ENCODE assay signal across 9 cellular contexts in the genomic region with DNA sequence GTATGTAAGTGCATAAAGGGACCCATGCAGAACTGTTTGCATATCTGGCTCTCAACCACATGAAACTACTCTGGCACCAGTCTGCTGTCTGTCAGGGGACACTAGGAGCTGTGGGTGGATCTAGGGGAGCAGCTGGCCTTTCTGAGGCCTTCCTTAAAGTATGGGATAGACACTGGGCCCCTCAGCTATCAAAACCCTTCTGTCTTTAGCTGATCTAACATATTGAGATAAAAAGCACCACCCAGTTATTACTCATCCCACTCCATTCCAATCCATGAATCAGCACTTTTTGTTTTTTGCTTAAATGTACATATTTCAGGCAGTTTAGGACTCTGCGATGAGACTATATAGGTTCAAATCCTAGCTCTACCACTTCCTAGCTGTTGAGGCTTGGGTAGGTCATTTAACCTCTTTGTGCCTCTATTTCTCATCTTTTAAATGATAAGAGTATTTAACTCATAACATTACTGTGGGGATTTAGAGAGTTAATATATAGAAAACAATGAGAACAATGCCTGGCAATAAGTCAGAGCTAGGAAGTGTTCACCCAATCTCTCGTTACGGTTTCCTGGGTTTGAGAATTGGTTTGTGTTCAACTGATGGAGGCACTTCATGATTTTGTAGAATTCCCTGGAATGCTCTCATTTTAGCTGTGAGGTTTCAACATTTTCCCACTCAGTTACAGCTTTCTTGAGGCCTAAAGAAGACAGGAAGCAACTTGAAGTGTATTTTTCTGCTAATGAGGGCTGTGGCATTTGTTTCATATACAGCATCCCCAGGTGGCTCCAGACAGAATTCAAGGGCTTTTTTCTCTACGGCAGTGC.
DNase-seq lines count a peak whose midpoint lies in the region; ATAC-seq and TF ChIP-seq lines count a peak whose summit lies in the region.
"Had no signal": no experiment of that assay in that cellular context is flagged by ENCODE, and none has a peak within 500 bp of the region (broad histone marks: within the 10 kb centered on the region; RNA-seq: fewer than 3 reads in every experiment).

No MANE protein-coding gene starts in this region.

- H3K4me1 ChIP-seq in left ventricle myocardium inferior (peaks cover 28% of the 10 kb centered on the region), subcutaneous abdominal adipose tissue (ENCODE audit: control insufficient read depth in 5 of 5, insufficient read depth in 5 of 5, low read length in 5 of 5) (peaks cover 3 to 30% (median 29%) of the 10 kb centered on the region in 5 donors), spleen (peaks cover 3 to 26% (median 13%) of the 10 kb centered on the region in 6 donors)
- H3K4me1 ChIP-seq in effector memory CD4-positive, alpha-beta T cell (ENCODE audit: control insufficient read depth, insufficient read depth, low read length, poor library complexity, severe bottlenecking) = peaks cover 13% of the 10 kb centered on the region

- H3K4me3 ChIP-seq in left ventricle myocardium inferior = no peak overlapping the region
- H3K4me3 ChIP-seq in SK-N-MC = peak overlapping the region; percentile 1
- no peak overlapping the region for H3K4me3 ChIP-seq in subcutaneous abdominal adipose tissue (ENCODE audit: low read depth in 1 of 5, low read length in 5 of 5)
- H3K4me3 ChIP-seq in effector memory CD4-positive, alpha-beta T cell (ENCODE audit: insufficient read depth, low read depth, low read length, poor library complexity, severe bottlenecking) = no peak overlapping the region
- H3K4me3 ChIP-seq in spleen = no peak overlapping the region

- intact Hi-C loops in Right ventricle myocardium superior (cut with DNase I) = loop anchor here (2.0 to 5.0 kb wide), 2 partner anchors 310 to 535 kb away; no protein-coding TSS in a partner anchor
- intact Hi-C loops in left ventricle myocardium inferior (cut with micrococcal nuclease) = loop anchor here (2.0 to 10.0 kb wide), 2 partner anchors 313 to 537 kb away; no protein-coding TSS in a partner anchor
- intact Hi-C loops in spleen (cut with DNase I; ENCODE audit: low total_unique reads) = loop anchor here (5.0 to 10.0 kb wide), 2 partner anchors 313 to 535 kb away; no protein-coding TSS in a partner anchor

- TF ChIP-seq CTCF in left ventricle myocardium inferior (IDR thresholded peaks at IDR 0.05; ENCODE audit: borderline replicate concordance) (no peak), spleen (IDR thresholded peaks at IDR 0.05 in 8 of 11, conservative IDR thresholded peaks at IDR 0.05 in 3 of 11) (no peak)

- H3K36me3 ChIP-seq in left ventricle myocardium inferior = no peaks in the 10 kb centered on the region
- H3K36me3 ChIP-seq in SK-N-MC (ENCODE audit: insufficient read depth, low read length) = no peaks in the 10 kb centered on the region
- no peaks in the 10 kb centered on the region for H3K36me3 ChIP-seq in subcutaneous abdominal adipose tissue (ENCODE audit: control insufficient read depth in 5 of 5, insufficient read depth in 5 of 5, low read length in 5 of 5)
- no peaks in the 10 kb centered on the region for H3K36me3 ChIP-seq in effector memory CD4-positive, alpha-beta T cell (ENCODE audit: control insufficient read depth, insufficient read depth, low read length)
- no peaks in the 10 kb centered on the region for H3K36me3 ChIP-seq in spleen
- H3K36me3 ChIP-seq: upper lobe of left lung had no signal

- DNase-seq in Right ventricle myocardium superior (no peak), left ventricle myocardium inferior (no peak), SK-N-MC (ENCODE audit: low read depth, low spot score) (no peak), fibroblast of peridontal ligament (ENCODE audit: extremely low read depth) (peak; percentile 80), anterior cingulate cortex (lab: John Stamatoyannopoulos, UW) (no peak), spleen (no peak)
- DNase-seq in effector memory CD4-positive, alpha-beta T cell = no peak
- DNase-seq: upper lobe of left lung had no signal

- H3K9ac ChIP-seq in SK-N-MC (ENCODE audit: insufficient read length) (peak overlapping the region; percentile 12), subcutaneous abdominal adipose tissue (ENCODE audit: low read length in 5 of 5) (peak overlapping the region in 1 of 5 donors; percentile 15)

- TF ChIP-seq POLR2A in spleen (IDR thresholded peaks at IDR 0.05) = no peak

- no peaks in the 10 kb centered on the region for H3K9me3 ChIP-seq in left ventricle myocardium inferior (replicated peaks)
- no peaks in the 10 kb centered on the region for H3K9me3 ChIP-seq in SK-N-MC (ENCODE audit: low read depth, low read length)
- H3K9me3 ChIP-seq in subcutaneous abdominal adipose tissue (ENCODE audit: control insufficient read depth in 5 of 5, low read length in 5 of 5) = no peaks in the 10 kb centered on the region
- H3K9me3 ChIP-seq in effector memory CD4-positive, alpha-beta T cell (ENCODE audit: control insufficient read depth, low read length) = no peaks in the 10 kb centered on the region
- H3K9me3 ChIP-seq in spleen = no peaks in the 10 kb centered on the region
- H3K9me3 ChIP-seq: upper lobe of left lung had no signal

- 80 to 89% (median 81%) methylated on average over 4 of the region's 4 CpGs for WGBS in spleen, 5 donors

- H3K27me3 ChIP-seq in left ventricle myocardium inferior (ENCODE audit: low read depth) (no peaks in the 10 kb centered on the region), subcutaneous abdominal adipose tissue (ENCODE audit: control insufficient read depth in 5 of 5, insufficient read depth in 4 of 5, low read length in 5 of 5) (no peaks in the 10 kb centered on the region), spleen (replicated peaks in 1 of 7) (no peaks in the 10 kb centered on the region)
- no peaks in the 10 kb centered on the region for H3K27me3 ChIP-seq in effector memory CD4-positive, alpha-beta T cell (replicated peaks; ENCODE audit: control insufficient read depth, insufficient read depth, low read length, poor library complexity, severe bottlenecking)
- H3K27me3 ChIP-seq: upper lobe of left lung had no signal

- no peak overlapping the region for H3K27ac ChIP-seq in left ventricle myocardium inferior (replicated peaks)
- H3K27ac ChIP-seq in SK-N-MC = peak overlapping the region; percentile 75
- H3K27ac ChIP-seq in subcutaneous abdominal adipose tissue (ENCODE audit: low read depth, low read length) = peak overlapping the region; percentile 67
- H3K27ac ChIP-seq in effector memory CD4-positive, alpha-beta T cell (ENCODE audit: insufficient read depth, low read length, poor library complexity, severe bottlenecking) = no peak overlapping the region
- no peak overlapping the region for H3K27ac ChIP-seq in spleen

- ATAC-seq in Right ventricle myocardium superior (ENCODE audit: poor library complexity) = peak; percentile 27

Comparison
In these comparisons a context has a peak if more than half of its experiments do, and no peak if none do; other contexts are left out.
1. H3K27ac ChIP-seq: peak in SK-N-MC (single experiment) and subcutaneous abdominal adipose tissue (single experiment); none in left ventricle myocardium inferior (single experiment), effector memory CD4-positive, alpha-beta T cell (single experiment) and spleen (0 of 8).